1 cellular context compared by ENCODE assay signal in the genomic region with DNA sequence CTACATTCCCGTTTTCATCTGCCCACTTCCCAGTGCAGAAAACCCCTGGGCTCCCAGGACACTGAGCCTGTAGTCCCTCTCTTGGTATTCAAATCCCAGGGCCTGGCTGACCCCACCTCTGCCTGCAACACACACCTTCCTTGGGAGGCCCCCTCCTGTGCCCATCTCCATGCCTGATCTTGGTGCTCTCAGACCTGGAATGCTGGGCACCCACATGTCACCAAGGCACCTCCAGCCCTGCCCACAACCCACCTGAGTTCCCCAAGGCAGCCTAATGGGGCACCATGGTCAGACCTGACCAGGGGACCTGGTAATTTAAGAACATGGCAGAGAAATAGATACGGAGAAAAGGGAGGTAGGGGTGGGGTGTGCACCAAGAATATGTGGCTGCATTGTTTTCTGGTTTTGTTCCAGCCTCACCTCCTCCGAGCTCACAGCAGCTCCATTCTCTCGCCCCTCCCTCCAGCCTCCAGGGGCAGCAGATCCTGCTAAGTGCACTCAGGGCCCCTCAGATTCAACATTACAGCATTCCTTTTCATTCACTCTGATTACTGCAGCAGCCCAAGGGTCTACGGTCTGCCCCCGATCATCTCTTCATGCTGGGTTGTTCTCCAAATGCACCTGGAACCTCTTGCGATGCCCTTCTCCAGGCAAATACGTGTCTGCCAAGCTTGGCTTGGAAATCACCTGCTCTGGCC.
TF ChIP-seq lines count a peak whose summit lies in the region.

No MANE protein-coding gene starts in this region.

TF ChIP-seq in IMR-90, 13 proteins besides CTCF, POLR2A, EP300 and RAD21:
- TF ChIP-seq MAFK (IDR thresholded peaks at IDR 0.05; ENCODE audit: low read depth, low read length) = no peak
- no peak for TF ChIP-seq CHD1 (IDR thresholded peaks at IDR 0.05; ENCODE audit: low read depth, low read length)
- no peak for TF ChIP-seq RFX5 (IDR thresholded peaks at IDR 0.05; ENCODE audit: low read depth, low read length)
- TF ChIP-seq NFE2L2 (IDR thresholded peaks at IDR 0.05; ENCODE audit: low read depth, low read length) = no peak
- no peak for TF ChIP-seq MAZ (IDR thresholded peaks at IDR 0.05; ENCODE audit: borderline replicate concordance, low read depth, low read length)
- no peak for TF ChIP-seq BHLHE40 (IDR thresholded peaks at IDR 0.05; ENCODE audit: low read depth, low read length)
- no peak for TF ChIP-seq CEBPB (IDR thresholded peaks at IDR 0.05; ENCODE audit: low read depth, low read length)
- TF ChIP-seq MXI1 (IDR thresholded peaks at IDR 0.05; ENCODE audit: borderline replicate concordance, low read depth, low read length) = no peak
- TF ChIP-seq RCOR1 (IDR thresholded peaks at IDR 0.05; ENCODE audit: insufficient replicate concordance, low read length) = no peak
- no peak for TF ChIP-seq SMC3 (IDR thresholded peaks at IDR 0.05; ENCODE audit: low read depth, low read length)
- TF ChIP-seq, protein P1, sequence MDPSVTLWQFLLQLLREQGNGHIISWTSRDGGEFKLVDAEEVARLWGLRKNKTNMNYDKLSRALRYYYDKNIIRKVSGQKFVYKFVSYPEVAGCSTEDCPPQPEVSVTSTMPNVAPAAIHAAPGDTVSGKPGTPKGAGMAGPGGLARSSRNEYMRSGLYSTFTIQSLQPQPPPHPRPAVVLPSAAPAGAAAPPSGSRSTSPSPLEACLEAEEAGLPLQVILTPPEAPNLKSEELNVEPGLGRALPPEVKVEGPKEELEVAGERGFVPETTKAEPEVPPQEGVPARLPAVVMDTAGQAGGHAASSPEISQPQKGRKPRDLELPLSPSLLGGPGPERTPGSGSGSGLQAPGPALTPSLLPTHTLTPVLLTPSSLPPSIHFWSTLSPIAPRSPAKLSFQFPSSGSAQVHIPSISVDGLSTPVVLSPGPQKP (IDR thresholded peaks at IDR 0.05; ENCODE audit: borderline replicate concordance, low read depth, low read length) = no peak
